ENCODE assay signal across 15 cellular contexts in the genomic region with DNA sequence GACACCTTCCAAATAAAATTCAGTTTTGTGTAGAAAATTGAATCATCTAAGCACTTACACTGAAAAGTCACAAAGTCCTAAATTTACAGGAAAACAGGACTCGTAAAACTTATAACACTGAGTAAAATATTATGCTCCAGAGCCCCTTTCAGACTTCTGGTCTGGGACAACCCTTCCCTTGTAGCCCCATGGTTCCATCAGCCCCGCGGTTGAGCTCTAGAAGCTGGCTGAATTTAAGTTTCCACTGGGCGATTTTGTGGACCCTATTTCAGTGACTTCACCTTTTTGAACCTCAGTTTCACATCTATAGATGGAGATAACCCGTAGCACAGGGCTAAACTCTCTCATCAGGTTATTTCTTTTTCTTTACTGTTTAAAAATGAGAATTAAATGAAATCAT.
A peak's percentile ranks its signal among the peaks of the same experiment; 100 is the strongest.
DNase-seq lines count a peak whose midpoint lies in the region; ATAC-seq and TF ChIP-seq lines count a peak whose summit lies in the region.
"Had no signal": no experiment of that assay in that cellular context is flagged by ENCODE, and none has a peak within 500 bp of the region (broad histone marks: within the 10 kb centered on the region; RNA-seq: fewer than 3 reads in every experiment).

No MANE protein-coding gene starts in this region.

- H3K27ac ChIP-seq in OCI-LY7 (ENCODE audit: low read depth, low read length, poor library complexity, severe bottlenecking) = no peak overlapping the region
- H3K27ac ChIP-seq: gastroesophageal sphincter, neutrophil, tibial nerve had no signal

- H3K9ac ChIP-seq in endocrine pancreas (ENCODE audit: control insufficient read depth, insufficient read depth, low read length) = no peak overlapping the region

- H3K4me3 Mint-ChIP-seq in activated naive CD4-positive, alpha-beta T cell treated with anti-CD3 and anti-CD28 coated beads for 36 hours = peak overlapping the region; percentile 71
- H3K4me3 Mint-ChIP-seq in stimulated activated naive CD8-positive, alpha-beta T cell treated with anti-CD3 and anti-CD28 coated beads, Interleukin-15, amount 100 ng/mL, for 72 hours = peak overlapping the region; percentile 47 to 88

- peak overlapping the region; percentile 72 for H3K4me2 ChIP-seq in OCI-LY7 (ENCODE audit: low read length)

- no peaks in the 10 kb centered on the region for H3K79me2 ChIP-seq in OCI-LY7 (ENCODE audit: insufficient read depth, low read depth, low read length)

- H3K4me1 Mint-ChIP-seq in activated naive CD4-positive, alpha-beta T cell treated with anti-CD3 and anti-CD28 coated beads for 36 hours (ENCODE audit: low read depth) = peaks cover 64% of the 10 kb centered on the region
- peaks cover 69% of the 10 kb centered on the region for H3K4me1 Mint-ChIP-seq in stimulated activated naive CD8-positive, alpha-beta T cell treated with anti-CD3 and anti-CD28 coated beads, Interleukin-15, amount 100 ng/mL, for 72 hours

- H3K27me3 ChIP-seq in endocrine pancreas (ENCODE audit: control insufficient read depth, insufficient read depth, low read length) = no peaks in the 10 kb centered on the region
- H3K27me3 ChIP-seq: gastroesophageal sphincter, tibial nerve had no signal

- DNase-seq in activated naive CD4-positive, alpha-beta T cell treated with anti-CD3 and anti-CD28 coated beads for 36 hours = no peak
- DNase-seq in activated naive CD4-positive, alpha-beta T cell treated with anti-CD3 and anti-CD28 coated beads, Interleukin-2, amount 50 U/mL, for 72 hours (ENCODE audit: low spot score in 2 of 2) = no peak
- DNase-seq in OCI-LY7 (ENCODE audit: low spot score) = peak; percentile 45
- DNase-seq in stimulated activated naive CD8-positive, alpha-beta T cell treated with anti-CD3 and anti-CD28 coated beads, Interleukin-15, amount 100 ng/mL, for 72 hours = no peak
- no peak for DNase-seq in head of caudate nucleus
- DNase-seq in HuH-7.5 (ENCODE audit: low spot score) = no peak
- DNase-seq in NCI-H510A treated with DMSO at 0.1 percent for 48 hours (lab: John Stamatoyannopoulos, UW) = no peak
- DNase-seq: amniotic stem cell, MM.1S, NCI-H1930, SIG-M5 had no signal

- H3K36me3 Mint-ChIP-seq in activated naive CD4-positive, alpha-beta T cell treated with anti-CD3 and anti-CD28 coated beads for 36 hours (ENCODE audit: low read depth) = peaks cover under 1% of the 10 kb centered on the region
- peaks cover 11 to 12% of the 10 kb centered on the region in 2 donors for H3K36me3 Mint-ChIP-seq in activated naive CD4-positive, alpha-beta T cell treated with anti-CD3 and anti-CD28 coated beads, Interleukin-2, amount 50 U/mL, for 72 hours

- intact Hi-C loops in activated naive CD4-positive, alpha-beta T cell treated with anti-CD3 and anti-CD28 coated beads for 36 hours (cut with micrococcal nuclease) = no loop called here
- intact Hi-C loops in OCI-LY7 (cut with micrococcal nuclease; ENCODE audit: unreplicated experiment) = no loop called here
- intact Hi-C loops in head of caudate nucleus (cut with DNase I) = no loop called here

- no TSS peak for BruUV-seq in OCI-LY7 (replicated peaks; lab: Mats Ljungman, UMichigan)

- POLR2A ChIA-PET in OCI-LY7 (lab: Charles Lee) = interaction anchor here (0.7 to 3.5 kb wide), 10 partner anchors 11 to 125 kb away, joined by 3 to 20 read pairs (median 5); no protein-coding TSS in a partner anchor

- no peak for TF ChIP-seq CTCF in OCI-LY7 (conservative IDR thresholded peaks at IDR 0.05; ENCODE audit: low read length)

- no peaks in the 10 kb centered on the region for H3K9me2 ChIP-seq in OCI-LY7 (ENCODE audit: insufficient read depth, low read length)

- H3K4me3 ChIP-seq in OCI-LY7 (ENCODE audit: low read depth, low read length, poor library complexity, severe bottlenecking) (peak overlapping the region; percentile 39), endocrine pancreas (ENCODE audit: control insufficient read depth, insufficient read depth, low read length) (peak overlapping the region; percentile 33)

- H3K9me3 ChIP-seq in OCI-LY7 (ENCODE audit: low read length) (no peaks in the 10 kb centered on the region), endocrine pancreas (ENCODE audit: control insufficient read depth, low read length) (no peaks in the 10 kb centered on the region)
- H3K9me3 ChIP-seq: gastroesophageal sphincter, neutrophil, tibial nerve had no signal

- ATAC-seq in activated naive CD4-positive, alpha-beta T cell treated with anti-CD3 and anti-CD28 coated beads, Interleukin-2, amount 50 U/mL, for 72 hours = no peak
- ATAC-seq in stimulated activated naive CD8-positive, alpha-beta T cell treated with anti-CD3 and anti-CD28 coated beads, Interleukin-15, amount 100 ng/mL, for 72 hours = no peak
- ATAC-seq: gastroesophageal sphincter had no signal

- H4K20me1 ChIP-seq in OCI-LY7 (ENCODE audit: insufficient read depth, low read length) = no peaks in the 10 kb centered on the region

- H3K4me1 ChIP-seq in OCI-LY7 (ENCODE audit: insufficient read depth, low read length, poor library complexity, severe bottlenecking) (peaks cover 27% of the 10 kb centered on the region), endocrine pancreas (ENCODE audit: control insufficient read depth, insufficient read depth, low read length) (peaks cover 12% of the 10 kb centered on the region)

- no peaks in the 10 kb centered on the region for H3K27me3 Mint-ChIP-seq in activated naive CD4-positive, alpha-beta T cell treated with anti-CD3 and anti-CD28 coated beads for 36 hours (ENCODE audit: low read depth)
- no peaks in the 10 kb centered on the region for H3K27me3 Mint-ChIP-seq in stimulated activated naive CD8-positive, alpha-beta T cell treated with anti-CD3 and anti-CD28 coated beads, Interleukin-15, amount 100 ng/mL, for 72 hours

- CTCF ChIA-PET in activated naive CD4-positive, alpha-beta T cell treated with anti-CD3 and anti-CD28 coated beads for 36 hours (lab: Charles Lee) = interaction anchor here (0.8 to 7.1 kb wide), 8 partner anchors 11 to 65 kb away, joined by 3 to 36 read pairs (median 4); no protein-coding TSS in a partner anchor
- CTCF ChIA-PET in OCI-LY7 (lab: Charles Lee; ENCODE audit: unreplicated experiment) = interaction anchor here (0.5 kb wide), 1 partner anchor 358 kb away, joined by 3 read pairs; no protein-coding TSS in a partner anchor

- peak overlapping the region; percentile 94 for H3K27ac Mint-ChIP-seq in activated naive CD4-positive, alpha-beta T cell treated with anti-CD3 and anti-CD28 coated beads for 36 hours
- H3K27ac Mint-ChIP-seq in activated naive CD4-positive, alpha-beta T cell treated with anti-CD3 and anti-CD28 coated beads, Interleukin-2, amount 50 U/mL, for 72 hours = peak overlapping the region in 1 of 2 donors; percentile 92
- H3K27ac Mint-ChIP-seq in stimulated activated naive CD8-positive, alpha-beta T cell treated with anti-CD3 and anti-CD28 coated beads, Interleukin-15, amount 100 ng/mL, for 72 hours = peak overlapping the region in 1 of 2 donors; percentile 97

- H3K9me3 Mint-ChIP-seq in activated naive CD4-positive, alpha-beta T cell treated with anti-CD3 and anti-CD28 coated beads for 36 hours = no peaks in the 10 kb centered on the region
- H3K9me3 Mint-ChIP-seq in activated naive CD4-positive, alpha-beta T cell treated with anti-CD3 and anti-CD28 coated beads, Interleukin-2, amount 50 U/mL, for 72 hours = peaks cover 5 to 13% of the 10 kb centered on the region in 2 donors
- H3K9me3 Mint-ChIP-seq in stimulated activated naive CD8-positive, alpha-beta T cell treated with anti-CD3 and anti-CD28 coated beads, Interleukin-15, amount 100 ng/mL, for 72 hours = peaks cover 2 to 12% of the 10 kb centered on the region in 2 donors

- H2AFZ ChIP-seq in OCI-LY7 (ENCODE audit: low read length) = peak overlapping the region; percentile 99

- H3K36me3 ChIP-seq in OCI-LY7 (ENCODE audit: insufficient read depth, low read length) (no peaks in the 10 kb centered on the region), endocrine pancreas (ENCODE audit: control insufficient read depth, insufficient read depth, low read length) (no peaks in the 10 kb centered on the region)
- H3K36me3 ChIP-seq: gastroesophageal sphincter, neutrophil, tibial nerve had no signal
